16 cellular contexts compared by ENCODE assay signal in genomic region chr1:210841926-210842625, GRCh38.
A peak's percentile ranks its signal among the peaks of the same experiment; 100 is the strongest.
DNase-seq lines count a peak whose midpoint lies in the region; ATAC-seq lines count a peak whose summit lies in the region.
"Had no signal": no experiment of that assay in that cellular context is flagged by ENCODE, and none has a peak within 500 bp of the region (broad histone marks: within the 10 kb centered on the region; RNA-seq: fewer than 3 reads in every experiment).

No MANE protein-coding gene starts in this region.

- ATAC-seq in Right ventricle myocardium superior (ENCODE audit: poor library complexity) (peak; percentile 68), left cardiac atrium (no peak), GM21825 (IDR thresholded peaks at IDR 0.05; ENCODE audit: unreplicated experiment) (no peak), GM21723 (IDR thresholded peaks at IDR 0.05; ENCODE audit: unreplicated experiment) (no peak)
- ATAC-seq: HCT116 had no signal

- DNase-seq in Right ventricle myocardium superior (no peak), left cardiac atrium (no peak), G401 (ENCODE audit: low spot score) (peak; percentile 99), cerebellar cortex (ENCODE audit: low spot score) (peak; percentile 98), myocyte (ENCODE audit: low read depth) (peak; percentile 59), HK-2 (ENCODE audit: unreplicated experiment) (no peak)
- DNase-seq: ACHN; CD4-positive, CD25-positive, alpha-beta regulatory T cell; DMS153; DMS79 treated with DMSO at 0.1 percent for 48 hours; EL; GF-D8; GM23248 had no signal

- intact Hi-C loops in Right ventricle myocardium superior (cut with DNase I) (no loop called here), left cardiac atrium (cut with DNase I) (no loop called here)

- in situ Hi-C loops in G401 (cut with HindIII; ENCODE audit: low sequenced_read_pairs), result no loop called here

Comparison
In these comparisons a context has a peak if more than half of its experiments do, and no peak if none do; other contexts are left out.
1. DNase-seq: peak in G401 (single experiment), cerebellar cortex (single experiment) and myocyte (single experiment); none in Right ventricle myocardium superior (single experiment), left cardiac atrium (single experiment) and HK-2 (single experiment).